In the genomic region with DNA sequence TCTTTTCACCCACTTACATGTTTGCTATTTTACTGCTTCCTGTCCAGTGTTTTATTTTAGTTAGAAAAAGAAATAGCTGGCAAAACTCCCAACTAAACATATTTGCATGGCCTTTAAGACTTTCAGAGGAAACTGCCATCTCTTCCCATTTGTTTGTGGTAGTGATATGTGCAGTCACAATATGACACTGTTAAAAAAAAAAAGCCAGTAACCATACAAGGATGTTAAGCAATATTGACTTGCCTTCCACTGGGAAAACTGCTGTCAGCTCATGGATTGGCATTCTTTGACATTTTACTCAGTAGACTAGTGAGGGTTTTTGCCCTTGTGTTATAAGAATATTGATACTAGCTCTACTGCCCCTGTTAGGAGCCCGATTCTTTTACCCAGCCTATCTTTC, we compare ENCODE assay signal across 2 cellular contexts.
A peak's percentile ranks its signal among the peaks of the same experiment; 100 is the strongest.
TF ChIP-seq lines count a peak whose summit lies in the region.

No MANE protein-coding gene starts in this region.

TF ChIP-seq in IMR-90, 13 proteins besides CTCF, POLR2A, EP300 and RAD21:
- TF ChIP-seq BHLHE40 (IDR thresholded peaks at IDR 0.05; ENCODE audit: low read depth, low read length) (no peak), CEBPB (IDR thresholded peaks at IDR 0.05; ENCODE audit: low read depth, low read length) (no peak), RCOR1 (IDR thresholded peaks at IDR 0.05; ENCODE audit: insufficient replicate concordance, low read length) (no peak), RFX5 (IDR thresholded peaks at IDR 0.05; ENCODE audit: low read depth, low read length) (no peak), CHD1 (IDR thresholded peaks at IDR 0.05; ENCODE audit: low read depth, low read length) (no peak), FOS (IDR thresholded peaks at IDR 0.05; ENCODE audit: low read depth, low read length) (no peak), SMC3 (IDR thresholded peaks at IDR 0.05; ENCODE audit: low read depth, low read length) (no peak), MAZ (IDR thresholded peaks at IDR 0.05; ENCODE audit: borderline replicate concordance, low read depth, low read length) (no peak), NFE2L2 (IDR thresholded peaks at IDR 0.05; ENCODE audit: low read depth, low read length) (no peak), MXI1 (IDR thresholded peaks at IDR 0.05; ENCODE audit: borderline replicate concordance, low read depth, low read length) (no peak), MAFK (IDR thresholded peaks at IDR 0.05; ENCODE audit: low read depth, low read length) (no peak)
- TF ChIP-seq, protein P1, sequence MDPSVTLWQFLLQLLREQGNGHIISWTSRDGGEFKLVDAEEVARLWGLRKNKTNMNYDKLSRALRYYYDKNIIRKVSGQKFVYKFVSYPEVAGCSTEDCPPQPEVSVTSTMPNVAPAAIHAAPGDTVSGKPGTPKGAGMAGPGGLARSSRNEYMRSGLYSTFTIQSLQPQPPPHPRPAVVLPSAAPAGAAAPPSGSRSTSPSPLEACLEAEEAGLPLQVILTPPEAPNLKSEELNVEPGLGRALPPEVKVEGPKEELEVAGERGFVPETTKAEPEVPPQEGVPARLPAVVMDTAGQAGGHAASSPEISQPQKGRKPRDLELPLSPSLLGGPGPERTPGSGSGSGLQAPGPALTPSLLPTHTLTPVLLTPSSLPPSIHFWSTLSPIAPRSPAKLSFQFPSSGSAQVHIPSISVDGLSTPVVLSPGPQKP (IDR thresholded peaks at IDR 0.05; ENCODE audit: borderline replicate concordance, low read depth, low read length) = no peak
- TF ChIP-seq, protein P2, sequence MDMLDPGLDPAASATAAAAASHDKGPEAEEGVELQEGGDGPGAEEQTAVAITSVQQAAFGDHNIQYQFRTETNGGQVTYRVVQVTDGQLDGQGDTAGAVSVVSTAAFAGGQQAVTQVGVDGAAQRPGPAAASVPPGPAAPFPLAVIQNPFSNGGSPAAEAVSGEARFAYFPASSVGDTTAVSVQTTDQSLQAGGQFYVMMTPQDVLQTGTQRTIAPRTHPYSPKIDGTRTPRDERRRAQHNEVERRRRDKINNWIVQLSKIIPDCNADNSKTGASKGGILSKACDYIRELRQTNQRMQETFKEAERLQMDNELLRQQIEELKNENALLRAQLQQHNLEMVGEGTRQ (IDR thresholded peaks at IDR 0.05; ENCODE audit: low read depth, low read length) = no peak

TF ChIP-seq in HepG2, 621 proteins besides CTCF, POLR2A, EP300 and RAD21:
- TF ChIP-seq ZNF678 (CRISPR knock-in tag; IDR thresholded peaks at IDR 0.05) (no peak), CEBPB (IDR thresholded peaks at IDR 0.05; ENCODE audit: borderline replicate concordance, low read depth, low read length) (0 out of 2 replicates have a peak, but pooled peaks have one; percentile 40), CEBPG (CRISPR knock-in tag; IDR thresholded peaks at IDR 0.05) (peak; percentile 38; the same call in 1 of the 2 replicates)
TF ChIP-seq in HepG2: peak in this region for 2.
